Comparison of ENCODE assay signal across 1 cellular context in genomic region chr16:9787717-9788116, GRCh38.
TF ChIP-seq lines count a peak whose summit lies in the region.

No MANE protein-coding gene starts in this region.

TF ChIP-seq in endothelial cell of umbilical vein, 7 proteins besides CTCF, POLR2A, EP300 and RAD21 (continued from another document):
- TF ChIP-seq, protein P1, sequence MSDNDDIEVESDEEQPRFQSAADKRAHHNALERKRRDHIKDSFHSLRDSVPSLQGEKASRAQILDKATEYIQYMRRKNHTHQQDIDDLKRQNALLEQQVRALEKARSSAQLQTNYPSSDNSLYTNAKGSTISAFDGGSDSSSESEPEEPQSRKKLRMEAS (IDR thresholded peaks at IDR 0.05; ENCODE audit: insufficient read depth, insufficient read length): no peak
